In the genomic region with DNA sequence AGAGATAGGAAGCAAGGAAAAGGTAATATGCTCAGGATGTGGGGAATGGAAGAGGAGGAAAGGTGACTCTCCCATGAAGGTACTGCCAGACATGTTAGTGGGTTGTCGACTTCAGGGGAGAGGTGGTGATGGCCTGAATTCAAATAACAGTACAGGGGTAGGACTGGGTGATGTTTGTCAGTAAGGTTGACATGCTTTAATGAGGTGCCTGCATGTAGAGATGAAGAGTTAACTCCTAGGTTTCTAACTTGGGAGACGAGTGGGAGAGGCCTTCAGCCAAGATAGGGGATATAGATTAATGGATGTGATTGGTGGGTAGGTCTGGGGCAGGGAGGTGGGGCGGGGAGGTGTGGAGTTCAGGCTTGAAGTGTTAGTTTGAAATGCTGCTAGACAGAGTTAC, we compare ENCODE assay signal across 15 cellular contexts. TPM values are rescaled to one million over a fixed set of nuclear protein-coding genes. Genes with fewer than 3 reads are reported as not detected.
DNase-seq lines count a peak whose midpoint lies in the region; ATAC-seq, FAIRE-seq and TF ChIP-seq lines count a peak whose summit lies in the region.
"Had no signal": no experiment of that assay in that cellular context is flagged by ENCODE, and none has a peak within 500 bp of the region (broad histone marks: within the 10 kb centered on the region; RNA-seq: fewer than 3 reads in every experiment).

No MANE protein-coding gene starts in this region.

- H4K20me1 ChIP-seq in HepG2 (ENCODE audit: insufficient read depth, low read length): peaks cover 8% of the 10 kb centered on the region
- peaks cover 4% of the 10 kb centered on the region for H4K20me1 ChIP-seq in hepatocyte (ENCODE audit: insufficient read depth, poor library complexity, severe bottlenecking)

- no peak overlapping the region for H3K27ac ChIP-seq in HepG2 (ENCODE audit: extremely low read length, insufficient read depth, low read length)
- no peak overlapping the region for H3K27ac ChIP-seq in right lobe of liver
- H3K27ac ChIP-seq in hepatocyte: no peak overlapping the region
- H3K27ac ChIP-seq: suprapubic skin had no signal

- no peak for TF ChIP-seq CTCF in HepG2 (CRISPR knock-in tag; IDR thresholded peaks at IDR 0.05)
- no peak for TF ChIP-seq CTCF in right lobe of liver (IDR thresholded peaks at IDR 0.05)
- no peak for TF ChIP-seq CTCF in WTC11 (IDR thresholded peaks at IDR 0.05)
- no peak for TF ChIP-seq CTCF in hepatocyte (IDR thresholded peaks at IDR 0.05; ENCODE audit: poor library complexity)
- no peak for TF ChIP-seq CTCF in type B pancreatic cell (conservative IDR thresholded peaks at IDR 0.05)

- in situ Hi-C loops in HepG2 (cut with HindIII; ENCODE audit: extremely low pct_ligation_motif_present, low pct_unique_long_range_greater_than_20kb): no loop called here

- WGBS in HepG2 (ENCODE audit: low lambda C conversion rate): 70% methylated on average over 3 of the region's 3 CpGs
- WGBS in right lobe of liver (ENCODE audit: insufficient coverage, low coverage, low lambda C conversion rate, missing lambda C conversion rate): 73% methylated on average over 3 of the region's 3 CpGs
- WGBS in hepatocyte (ENCODE audit: low lambda C conversion rate, missing lambda C conversion rate): 87% methylated on average over 3 of the region's 3 CpGs

- TF ChIP-seq RAD21 in HepG2 (CRISPR knock-in tag; IDR thresholded peaks at IDR 0.05): no peak

- no peak for DNase-seq in HepG2 (ENCODE audit: low spot score)
- no peak for DNase-seq in right lobe of liver
- no peak for DNase-seq in WTC11 (ENCODE audit: low spot score)
- no peak for DNase-seq in hepatocyte (ENCODE audit: low spot score)
- DNase-seq in type B pancreatic cell (ENCODE audit: extremely low spot score, unreplicated experiment): no peak
- no peak for DNase-seq in central memory CD4-positive, alpha-beta T cell
- no peak for DNase-seq in activated CD4-positive, CD25-positive, alpha-beta regulatory T cell (lab: John Stamatoyannopoulos, UW)
- DNase-seq: DMS79, HCEC 1CT, NCI-H1436 had no signal

- H2AFZ ChIP-seq in HepG2 (ENCODE audit: low read length) (no peak overlapping the region), hepatocyte (no peak overlapping the region)

- H3K4me2 ChIP-seq in HepG2 (ENCODE audit: low read depth, low read length) (peak overlapping the region; percentile 53), hepatocyte (peak overlapping the region; percentile 39)

- intact Hi-C loops in HepG2 (cut with micrococcal nuclease; ENCODE audit: unreplicated experiment): no loop called here
- intact Hi-C loops in right lobe of liver (cut with DNase I): no loop called here

- no peaks in the 10 kb centered on the region; a peak in 1 of 5 replicates for H3K27me3 ChIP-seq in HepG2 (ENCODE audit: control insufficient read depth in 1 of 2, insufficient read depth in 2 of 2, low read length in 2 of 2)
- no peaks in the 10 kb centered on the region for H3K27me3 ChIP-seq in right lobe of liver
- H3K27me3 ChIP-seq in hepatocyte: no peaks in the 10 kb centered on the region
- H3K27me3 ChIP-seq: suprapubic skin had no signal

- ATAC-seq in HepG2: no peak
- ATAC-seq in right lobe of liver: no peak
- ATAC-seq in WTC11: no peak
- no peak for ATAC-seq in GM19463 (IDR thresholded peaks at IDR 0.05; ENCODE audit: unreplicated experiment)
- ATAC-seq: activated naive CD4-positive, alpha-beta T cell treated with anti-CD3 and anti-CD28 coated beads, Interleukin-2, amount 50 U/mL, for 72 hours had no signal

- POLR2A ChIA-PET in HepG2 (lab: Yijun Ruan, JAX) (no interaction called here), WTC11 (lab: Charles Lee) (no interaction called here)

- H3K79me2 ChIP-seq in HepG2 (ENCODE audit: insufficient read depth, low read length) (peaks cover 57% of the 10 kb centered on the region), hepatocyte (peaks cover 73% of the 10 kb centered on the region)

- no peak overlapping the region for H3K4me3 ChIP-seq in HepG2 (replicated peaks in 1 of 3; ENCODE audit: insufficient read depth in 1 of 3, low read depth in 2 of 3, low read length in 3 of 3)
- no peak overlapping the region for H3K4me3 ChIP-seq in right lobe of liver
- no peak overlapping the region for H3K4me3 ChIP-seq in hepatocyte
- H3K4me3 ChIP-seq: suprapubic skin had no signal

- no TSS peak for BruUV-seq in HepG2 (replicated peaks; lab: Mats Ljungman, UMichigan)

- no peaks in the 10 kb centered on the region for H3K9me3 ChIP-seq in HepG2 (ENCODE audit: low read length)
- H3K9me3 ChIP-seq in right lobe of liver: no peaks in the 10 kb centered on the region
- no peaks in the 10 kb centered on the region for H3K9me3 ChIP-seq in hepatocyte (ENCODE audit: low read depth)
- H3K9me3 ChIP-seq: suprapubic skin had no signal

- TF ChIP-seq POLR2A in HepG2 (IDR thresholded peaks at IDR 0.05; ENCODE audit: insufficient read depth in 1 of 2, low read depth in 2 of 2, low read length in 2 of 2) (no peak), right lobe of liver (IDR thresholded peaks at IDR 0.05) (no peak)

- H3K36me3 Mint-ChIP-seq in WTC11 (no peaks in the 10 kb centered on the region), type B pancreatic cell (peaks cover 3% of the 10 kb centered on the region)

- CTCF ChIA-PET in HepG2 (lab: Yijun Ruan, JAX; ENCODE audit: low intra/inter-chr PET ratio, low total read pairs) (no interaction called here), WTC11 (lab: Charles Lee) (no interaction called here)

- H3K4me1 Mint-ChIP-seq in WTC11 (peaks cover 22% of the 10 kb centered on the region), type B pancreatic cell (ENCODE audit: unreplicated experiment) (peaks cover 41% of the 10 kb centered on the region)

- H3K9me3 Mint-ChIP-seq in WTC11 (no peaks in the 10 kb centered on the region), type B pancreatic cell (no peaks in the 10 kb centered on the region)
- H3K9me3 Mint-ChIP-seq: activated naive CD4-positive, alpha-beta T cell treated with anti-CD3 and anti-CD28 coated beads, Interleukin-2, amount 50 U/mL, for 72 hours had no signal

- no peak overlapping the region for H3K9ac ChIP-seq in HepG2 (ENCODE audit: insufficient read depth, low read depth, low read length)

- H3K27me3 Mint-ChIP-seq in WTC11 (ENCODE audit: low read depth) (no peaks in the 10 kb centered on the region), type B pancreatic cell (no peaks in the 10 kb centered on the region)

- TF ChIP-seq EP300 in HepG2 (IDR thresholded peaks at IDR 0.05; ENCODE audit: low read depth in 2 of 2, low read length in 2 of 2) (no peak), HepG2 (CRISPR knock-in tag; IDR thresholded peaks at IDR 0.05; ENCODE audit: borderline replicate concordance) (no peak)

- no peaks in the 10 kb centered on the region for H3K9me2 ChIP-seq in hepatocyte (replicated peaks; ENCODE audit: insufficient read depth)

- H3K4me3 Mint-ChIP-seq in WTC11: 0 out of 2 replicates have a peak overlapping the region, but pooled peaks have one; percentile 1
- peak overlapping the region; percentile 68 for H3K4me3 Mint-ChIP-seq in type B pancreatic cell

- H3K4me1 ChIP-seq in HepG2 (ENCODE audit: insufficient read depth, low read length) (peaks cover 47% of the 10 kb centered on the region), right lobe of liver (peaks cover 0 to 2% (median 0%) of the 10 kb centered on the region in 4 donors), hepatocyte (ENCODE audit: insufficient read depth) (peaks cover 6% of the 10 kb centered on the region)

- FAIRE-seq in HepG2 (lab: Jason Lieb, UNC): no peak
- FAIRE-seq: endometrium, frontal cortex had no signal

- H3K27ac Mint-ChIP-seq in WTC11 (no peak overlapping the region), type B pancreatic cell (peak overlapping the region; percentile 13)
- H3K27ac Mint-ChIP-seq: activated naive CD4-positive, alpha-beta T cell treated with anti-CD3 and anti-CD28 coated beads, Interleukin-2, amount 50 U/mL, for 72 hours had no signal

- H3K36me3 ChIP-seq in HepG2 (replicated peaks in 1 of 2; ENCODE audit: control insufficient read depth in 1 of 2, insufficient read depth in 2 of 2, low read length in 2 of 2) (0 out of 5 replicates have a peak, but pooled peaks cover 0 to 4% of the 10 kb centered on the region in 2 experiments), right lobe of liver (peaks cover 0 to 1% (median 0%) of the 10 kb centered on the region in 4 donors), hepatocyte (replicated peaks; ENCODE audit: insufficient read depth, low read depth) (no peaks in the 10 kb centered on the region)
- H3K36me3 ChIP-seq: suprapubic skin had no signal

TF ChIP-seq in HepG2, 621 proteins besides CTCF, POLR2A, EP300 and RAD21 (continues in another document):
- TF ChIP-seq KDM6A (CRISPR knock-in tag; IDR thresholded peaks at IDR 0.05; ENCODE audit: low read depth): no peak

TF ChIP-seq in WTC11, 78 proteins besides CTCF, POLR2A, EP300 and RAD21 (continues in another document):
- TF ChIP-seq TP53 (CRISPR knock-in tag; IDR thresholded peaks at IDR 0.05) (no peak), SP1 (CRISPR knock-in tag; conservative IDR thresholded peaks at IDR 0.05) (no peak), NR1H2 (CRISPR knock-in tag; IDR thresholded peaks at IDR 0.05) (no peak)

RNA-seq across cellular contexts. Expression of a gene that starts 2.6 kb away (rescaled TPM):
- total RNA-seq in HepG2 (2016; rRNA removed; fragmentation: Illumina TruSeq; extraction: Trizol) (34.4 and 46.0 TPM in 2 replicates), right lobe of liver (10 to 100 TPM; 10.7 to 20.6 (median 14.1) TPM), WTC11 (2021) (24.2 to 28.7 TPM (median 25.8 TPM) in 3 replicates), hepatocyte (42.1 and 43.2 TPM in 2 replicates), type B pancreatic cell (ENCODE audit: low replicate concordance) (22.7 and 28.1 TPM in 2 replicates)
- total RNA-seq in HepG2 (2016; cell fraction: cytosol; rRNA removed; fragmentation: Illumina TruSeq; extraction: Trizol; ENCODE audit: low read depth): 13.1 and 18.0 TPM in 2 replicates
- total RNA-seq in HepG2 (2016; cell fraction: insoluble cytoplasmic fraction; rRNA removed; fragmentation: Illumina TruSeq; extraction: Trizol): 33.7 and 49.2 TPM in 2 replicates
- 16.7 and 21.2 TPM in 2 replicates for total RNA-seq in HepG2 (2016; cell fraction: membrane; rRNA removed; fragmentation: Illumina TruSeq; extraction: Trizol)
- total RNA-seq in HepG2 (2016; cell fraction: nucleus; rRNA removed; fragmentation: Illumina TruSeq; extraction: Trizol): 34.5 and 35.6 TPM in 2 replicates
- polyA plus RNA-seq in HepG2 (2011; rRNA removed) (17.0 and 19.8 TPM in 2 replicates), hepatocyte (29.0 TPM in 2 replicates)
- polyA plus RNA-seq in HepG2 (2011; cell fraction: cytosol; rRNA removed): 7.7 and 11.1 TPM in 2 replicates
- polyA plus RNA-seq in HepG2 (2011; cell fraction: nucleus; rRNA removed): 10.3 and 13.3 TPM in 2 replicates
- polyA plus RNA-seq in HepG2 (2012): 15.2 and 17.1 TPM in 2 replicates
- 3.7 and 4.1 TPM in 2 replicates for polyA plus RNA-seq in HepG2 (2016; cell fraction: cytosol; fragmentation: Illumina TruSeq; extraction: Trizol; ENCODE audit: low read depth)
- polyA plus RNA-seq in HepG2 (2016; cell fraction: insoluble cytoplasmic fraction; fragmentation: Illumina TruSeq; extraction: Trizol; ENCODE audit: low read depth): 31.6 and 34.5 TPM in 2 replicates
- polyA plus RNA-seq in HepG2 (2016; cell fraction: membrane; fragmentation: Illumina TruSeq; extraction: Trizol; ENCODE audit: low read depth): 7.1 and 7.2 TPM in 2 replicates
- polyA plus RNA-seq in HepG2 (2016; cell fraction: nucleus; fragmentation: Illumina TruSeq; extraction: Trizol; ENCODE audit: insufficient read depth, low read depth): 35.2 and 40.1 TPM in 2 replicates
- 13.9 and 14.1 TPM in 2 replicates for polyA minus RNA-seq in HepG2 (2011; rRNA and poly(A)+ RNA removed; ENCODE audit: low replicate concordance)
- 13.5 and 15.2 TPM in 2 replicates for polyA minus RNA-seq in HepG2 (2011; cell fraction: cytosol; rRNA and poly(A)+ RNA removed)
- polyA minus RNA-seq in HepG2 (2011; cell fraction: nucleus; rRNA and poly(A)+ RNA removed): 40.4 and 42.6 TPM in 2 replicates
